ENCODE assay signal across 15 cellular contexts in genomic region chr9:4126184-4126865, GRCh38.
DNase-seq lines count a peak whose midpoint lies in the region; ATAC-seq, FAIRE-seq and TF ChIP-seq lines count a peak whose summit lies in the region.
"Had no signal": no experiment of that assay in that cellular context is flagged by ENCODE, and none has a peak within 500 bp of the region (broad histone marks: within the 10 kb centered on the region; RNA-seq: fewer than 3 reads in every experiment).

No MANE protein-coding gene starts in this region.

- no peaks in the 10 kb centered on the region for H4K20me1 ChIP-seq in smooth muscle cell (ENCODE audit: low read depth)

- H3K4me1 ChIP-seq in smooth muscle cell (ENCODE audit: low read depth) = peaks cover 15% of the 10 kb centered on the region

- no peak overlapping the region for H3K27ac Mint-ChIP-seq in stimulated activated naive B cell treated with anti-CD40 and anti-IgM and Interleukin-4, amounts not matched to agents 10 μg/mL and 1 μg/mL and 100 μg/mL, for 72 hours
- H3K27ac Mint-ChIP-seq: activated CD4-positive, alpha-beta T cell treated with anti-CD3 and anti-CD28 coated beads, Interleukin-2, amount 10 ng/mL, durations not matched to agents 24 days and 14 days had no signal

- H3K4me2 ChIP-seq in smooth muscle cell = peak overlapping the region; percentile 45
- H3K4me2 ChIP-seq: KMS-11 had no signal

- H3K27me3 ChIP-seq in smooth muscle cell (ENCODE audit: low read depth) = no peaks in the 10 kb centered on the region

- TF ChIP-seq CTCF in foreskin fibroblast (IDR thresholded peaks at IDR 0.05; ENCODE audit: low read depth, low read length) = no peak
- no peak for TF ChIP-seq CTCF in smooth muscle cell (IDR thresholded peaks at IDR 0.05; ENCODE audit: borderline replicate concordance, insufficient read depth, poor library complexity, severe bottlenecking)
- no peak for TF ChIP-seq CTCF in D721Med (IDR thresholded peaks at IDR 0.05; ENCODE audit: insufficient read depth, missing control alignments)

- peaks cover 8 to 9% of the 10 kb centered on the region in 2 donors for H3K9me3 Mint-ChIP-seq in stimulated activated naive B cell treated with anti-CD40 and anti-IgM and Interleukin-4, amounts not matched to agents 10 μg/mL and 1 μg/mL and 100 μg/mL, for 72 hours
- H3K9me3 Mint-ChIP-seq: activated CD4-positive, alpha-beta T cell treated with anti-CD3 and anti-CD28 coated beads, Interleukin-2, amount 10 ng/mL, durations not matched to agents 24 days and 14 days had no signal

- peaks cover 0 to 3% of the 10 kb centered on the region in 2 donors for H3K36me3 Mint-ChIP-seq in stimulated activated naive B cell treated with anti-CD40 and anti-IgM and Interleukin-4, amounts not matched to agents 10 μg/mL and 1 μg/mL and 100 μg/mL, for 72 hours

- WGBS in smooth muscle cell (ENCODE audit: low lambda C conversion rate) = 57% methylated on average over 2 of the region's 2 CpGs

- no peak overlapping the region for H2AFZ ChIP-seq in smooth muscle cell (ENCODE audit: low read depth)

- no peaks in the 10 kb centered on the region for H3K4me1 Mint-ChIP-seq in stimulated activated naive B cell treated with anti-CD40 and anti-IgM and Interleukin-4, amounts not matched to agents 10 μg/mL and 1 μg/mL and 100 μg/mL, for 72 hours
- H3K4me1 Mint-ChIP-seq: activated CD4-positive, alpha-beta T cell treated with anti-CD3 and anti-CD28 coated beads, Interleukin-2, amount 10 ng/mL, durations not matched to agents 24 days and 14 days had no signal

- H3K9me3 ChIP-seq in smooth muscle cell (replicated peaks; ENCODE audit: low read depth) = no peaks in the 10 kb centered on the region

- ATAC-seq in SK-N-SH treated with all-trans-retinoic acid at 6 μM for 48 hours (peak; percentile 87), GM19324 (IDR thresholded peaks at IDR 0.05; ENCODE audit: low FRiP score, unreplicated experiment) (no peak)
- ATAC-seq in stimulated activated naive B cell treated with anti-CD40 and anti-IgM and Interleukin-4, amounts not matched to agents 10 μg/mL and 1 μg/mL and 100 μg/mL, for 72 hours (replicated peaks) = no peak

- peak overlapping the region; percentile 61 for H3K9ac ChIP-seq in smooth muscle cell (ENCODE audit: low read depth)
- H3K9ac ChIP-seq: KMS-11 had no signal

- no peak for FAIRE-seq in D721Med (lab: Jason Lieb, UNC)

- peak overlapping the region; percentile 96 for H3K27ac ChIP-seq in smooth muscle cell (ENCODE audit: low read depth)
- H3K27ac ChIP-seq: KMS-11 had no signal

- no peak overlapping the region for H3K4me3 Mint-ChIP-seq in stimulated activated naive B cell treated with anti-CD40 and anti-IgM and Interleukin-4, amounts not matched to agents 10 μg/mL and 1 μg/mL and 100 μg/mL, for 72 hours
- H3K4me3 Mint-ChIP-seq: activated CD4-positive, alpha-beta T cell treated with anti-CD3 and anti-CD28 coated beads, Interleukin-2, amount 10 ng/mL, durations not matched to agents 24 days and 14 days had no signal

- H3F3A ChIP-seq in smooth muscle cell (ENCODE audit: low read depth) = no peaks in the 10 kb centered on the region

- H3K79me2 ChIP-seq in smooth muscle cell (ENCODE audit: low read depth) = no peaks in the 10 kb centered on the region

- H3K27me3 Mint-ChIP-seq in stimulated activated naive B cell treated with anti-CD40 and anti-IgM and Interleukin-4, amounts not matched to agents 10 μg/mL and 1 μg/mL and 100 μg/mL, for 72 hours = peaks cover 6 to 8% of the 10 kb centered on the region in 2 donors
- H3K27me3 Mint-ChIP-seq: activated CD4-positive, alpha-beta T cell treated with anti-CD3 and anti-CD28 coated beads, Interleukin-2, amount 10 ng/mL, durations not matched to agents 24 days and 14 days had no signal

- H3K4me3 ChIP-seq in foreskin fibroblast (ENCODE audit: low read depth in 1 of 2, low read length in 2 of 2) (no peak overlapping the region), smooth muscle cell (no peak overlapping the region)

- no peaks in the 10 kb centered on the region for H3K36me3 ChIP-seq in smooth muscle cell (ENCODE audit: low read depth)

- peak; percentile 6 for DNase-seq in H4 (ENCODE audit: low spot score)
- peak; percentile 40 to 64 for DNase-seq in foreskin fibroblast
- DNase-seq in smooth muscle cell (lab: John Stamatoyannopoulos, UW; ENCODE audit: unreplicated experiment) = no peak
- no peak for DNase-seq in D721Med (ENCODE audit: insufficient read length, low spot score)
- no peak for DNase-seq in stimulated activated naive B cell treated with anti-CD40 and anti-IgM and Interleukin-4, amounts not matched to agents 10 μg/mL and 1 μg/mL and 100 μg/mL, for 72 hours
- DNase-seq: activated CD4-positive, alpha-beta T cell treated with anti-CD3 and anti-CD28 coated beads, Interleukin-2, amount 10 ng/mL, durations not matched to agents 24 days and 14 days; activated naive CD4-positive, alpha-beta T cell; effector CD4-positive, alpha-beta T cell; GOT3; NCI-H345; occipital lobe; stimulated activated CD4-positive, alpha-beta T cell treated with anti-CD3 and anti-CD28 coated beads, Interleukin-4, amount 100 ng/mL, for 24 hours had no signal

TF ChIP-seq in SK-N-SH treated with all-trans-retinoic acid at 6 μM for 48 hours, 23 proteins besides CTCF, POLR2A, EP300 and RAD21:
- TF ChIP-seq ISL1 (CRISPR knock-in tag; IDR thresholded peaks at IDR 0.05) = peak; percentile 6; the same call in 1 of the 2 replicates
- no peak for TF ChIP-seq TSHZ2 (CRISPR knock-in tag; IDR thresholded peaks at IDR 0.05)

Comparison
In these comparisons a context has a peak if more than half of its experiments do, and no peak if none do; other contexts are left out.
1. DNase-seq: peak in H4 (single experiment) and foreskin fibroblast (2 of 2); none in smooth muscle cell (single experiment), D721Med (single experiment) and stimulated activated naive B cell treated with anti-CD40 and anti-IgM and Interleukin-4, amounts not matched to agents 10 μg/mL and 1 μg/mL and 100 μg/mL, for 72 hours (single experiment).